13 cellular contexts compared by ENCODE assay signal in the genomic region with DNA sequence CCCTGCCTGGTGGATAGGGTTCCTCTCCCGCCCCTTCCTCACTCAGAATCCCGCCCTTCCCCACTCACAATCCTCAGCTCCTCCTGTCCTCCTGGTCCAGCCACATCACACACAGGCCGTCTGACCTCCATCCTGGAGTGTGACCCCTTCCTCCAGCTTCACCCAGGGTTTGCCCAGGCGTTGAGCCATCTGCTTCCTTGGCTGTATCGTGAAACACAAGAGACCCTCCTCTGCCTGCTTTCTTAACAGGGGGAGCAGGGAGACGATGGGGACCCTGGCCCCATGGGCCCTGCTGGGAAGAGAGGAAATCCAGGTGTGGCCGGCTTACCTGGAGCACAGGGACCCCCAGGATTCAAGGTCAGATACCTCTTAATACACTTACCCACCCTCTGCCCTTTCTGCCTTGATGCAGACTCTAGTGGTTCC. TPM values are rescaled to one million over a fixed set of nuclear protein-coding genes. Genes with fewer than 3 reads are reported as not detected.
DNase-seq lines count a peak whose midpoint lies in the region; ATAC-seq and TF ChIP-seq lines count a peak whose summit lies in the region.
"Had no signal": no experiment of that assay in that cellular context is flagged by ENCODE, and none has a peak within 500 bp of the region (broad histone marks: within the 10 kb centered on the region; RNA-seq: fewer than 3 reads in every experiment).

No MANE protein-coding gene starts in this region.

- H3K4me1 Mint-ChIP-seq in activated CD4-positive, alpha-beta T cell treated with anti-CD3 and anti-CD28 coated beads, Interleukin-2, amount 10 ng/mL, durations not matched to agents 7 days and 5 days: peaks cover 4% of the 10 kb centered on the region

- H3K9me3 ChIP-seq in body of pancreas (no peaks in the 10 kb centered on the region), left lung (peaks cover 0 to 11% of the 10 kb centered on the region in 2 donors), spleen (peaks cover 0 to 16% (median 15%) of the 10 kb centered on the region in 8 donors)

- peak overlapping the region; percentile 57 for H3K27ac Mint-ChIP-seq in activated CD4-positive, alpha-beta T cell treated with anti-CD3 and anti-CD28 coated beads, Interleukin-2, amount 10 ng/mL, durations not matched to agents 7 days and 5 days
- H3K27ac Mint-ChIP-seq: activated CD4-positive, alpha-beta T cell treated with anti-CD3 and anti-CD28 coated beads, Interleukin-2, amount 10 ng/mL, durations not matched to agents 24 days and 14 days had no signal

- TF ChIP-seq POLR2A in body of pancreas (IDR thresholded peaks at IDR 0.05): no peak
- TF ChIP-seq POLR2A in spleen (IDR thresholded peaks at IDR 0.05): no peak

- H3K36me3 ChIP-seq in body of pancreas (replicated peaks in 1 of 2; ENCODE audit: insufficient read depth in 1 of 2, low read depth in 2 of 2) (peaks cover 0 to 2% of the 10 kb centered on the region in 2 donors), left lung (peaks cover 3 to 7% of the 10 kb centered on the region in 2 donors), spleen (no peaks in the 10 kb centered on the region)
- H3K36me3 ChIP-seq: breast epithelium had no signal

- WGBS in body of pancreas, 2 donors: 65 to 69% methylated on average over 7 of the region's 7 CpGs
- WGBS in spleen, 5 donors: 66 to 77% (median 68%) methylated on average over 7 of the region's 7 CpGs

- peak; percentile 15 for ATAC-seq in body of pancreas
- ATAC-seq in left lung: peak; percentile 15
- no peak for ATAC-seq in HG02798 (IDR thresholded peaks at IDR 0.05; ENCODE audit: poor library complexity, unreplicated experiment)

- CTCF ChIA-PET in activated CD4-positive, alpha-beta T cell treated with anti-CD3 and anti-CD28 coated beads, Interleukin-2, amount 10 ng/mL, durations not matched to agents 7 days and 5 days (lab: Charles Lee): interaction anchor here (0.7 to 1.9 kb wide), 18 partner anchors 17 to 338 kb away, joined by 3 to 18 read pairs (median 3); no protein-coding TSS in a partner anchor

- no peak for DNase-seq in activated CD4-positive, alpha-beta T cell treated with anti-CD3 and anti-CD28 coated beads, Interleukin-2, amount 10 ng/mL, durations not matched to agents 7 days and 5 days
- no peak for DNase-seq in activated CD4-positive, alpha-beta T cell treated with anti-CD3 and anti-CD28 coated beads, Interleukin-2, amount 50 U/mL, for 48 hours
- peak in 3 of 4 donors; percentile 1 to 8 (median 8) for DNase-seq in body of pancreas
- peak; percentile 28 to 42 for DNase-seq in left lung
- peak; percentile 59 for DNase-seq in spleen
- no peak for DNase-seq in amygdala (lab: John Stamatoyannopoulos, UW)
- DNase-seq in stimulated activated CD4-positive, alpha-beta T cell treated with anti-CD3 and anti-CD28 coated beads, Interleukin-2, amount 100 ng/mL, for 24 hours: no peak
- DNase-seq: activated gamma-delta T cell had no signal

- H3K4me3 ChIP-seq in body of pancreas (no peak overlapping the region), left lung (no peak overlapping the region), spleen (no peak overlapping the region)
- H3K4me3 ChIP-seq: breast epithelium, tibial artery had no signal

- H3K27ac ChIP-seq in body of pancreas (no peak overlapping the region), left lung (no peak overlapping the region), spleen (no peak overlapping the region)
- H3K27ac ChIP-seq: breast epithelium, foreskin keratinocyte, tibial artery had no signal

- H3K4me1 ChIP-seq in body of pancreas: peaks cover 8% of the 10 kb centered on the region
- no peaks in the 10 kb centered on the region for H3K4me1 ChIP-seq in left lung
- H3K4me1 ChIP-seq in spleen: peaks cover 0 to 15% (median 4%) of the 10 kb centered on the region in 6 donors
- H3K4me1 ChIP-seq: breast epithelium had no signal

- peaks cover 11% of the 10 kb centered on the region for H3K9me3 Mint-ChIP-seq in activated CD4-positive, alpha-beta T cell treated with anti-CD3 and anti-CD28 coated beads, Interleukin-2, amount 10 ng/mL, durations not matched to agents 7 days and 5 days

- TF ChIP-seq CTCF in body of pancreas (IDR thresholded peaks at IDR 0.05): no peak
- no peak for TF ChIP-seq CTCF in left lung (IDR thresholded peaks at IDR 0.05)
- TF ChIP-seq CTCF in spleen (IDR thresholded peaks at IDR 0.05 in 8 of 11, conservative IDR thresholded peaks at IDR 0.05 in 3 of 11): no peak

- intact Hi-C loops in body of pancreas (cut with DNase I) (loop anchor here (5.0 kb wide), 1 partner anchor 183 kb away; no protein-coding TSS in a partner anchor), left lung (cut with DNase I) (loop anchor here in 1 of 2 donors (5.0 kb wide), 1 partner anchor 183 kb away; no protein-coding TSS in a partner anchor), spleen (cut with DNase I; ENCODE audit: low total_unique reads) (loop anchor here (10.0 kb wide), 1 partner anchor 206 kb away; no protein-coding TSS in a partner anchor)

- H3K27me3 ChIP-seq in body of pancreas: no peaks in the 10 kb centered on the region
- peaks cover 0 to 14% of the 10 kb centered on the region in 2 donors for H3K27me3 ChIP-seq in left lung
- H3K27me3 ChIP-seq in spleen (replicated peaks in 1 of 7): peaks cover 0 to 12% (median 0%) of the 10 kb centered on the region in 7 donors
- H3K27me3 ChIP-seq: breast epithelium, foreskin keratinocyte, tibial artery had no signal

- POLR2A ChIA-PET in activated CD4-positive, alpha-beta T cell treated with anti-CD3 and anti-CD28 coated beads, Interleukin-2, amount 10 ng/mL, durations not matched to agents 7 days and 5 days (lab: Charles Lee): no interaction called here

- H3K27me3 Mint-ChIP-seq in activated CD4-positive, alpha-beta T cell treated with anti-CD3 and anti-CD28 coated beads, Interleukin-2, amount 10 ng/mL, durations not matched to agents 7 days and 5 days: no peaks in the 10 kb centered on the region

- H3K4me3 Mint-ChIP-seq in activated CD4-positive, alpha-beta T cell treated with anti-CD3 and anti-CD28 coated beads, Interleukin-2, amount 10 ng/mL, durations not matched to agents 7 days and 5 days: no peak overlapping the region
- H3K4me3 Mint-ChIP-seq: activated CD4-positive, alpha-beta T cell treated with anti-CD3 and anti-CD28 coated beads, Interleukin-2, amount 10 ng/mL, durations not matched to agents 24 days and 14 days had no signal

- H3K36me3 Mint-ChIP-seq in activated CD4-positive, alpha-beta T cell treated with anti-CD3 and anti-CD28 coated beads, Interleukin-2, amount 10 ng/mL, durations not matched to agents 7 days and 5 days (ENCODE audit: low read depth): no peaks in the 10 kb centered on the region

RNA-seq across cellular contexts. Expression of a gene that starts 32.3 kb away (rescaled TPM):
- total RNA-seq in activated CD4-positive, alpha-beta T cell treated with anti-CD3 and anti-CD28 coated beads, Interleukin-2, amount 10 ng/mL, durations not matched to agents 7 days and 5 days: not detected
- 10 to 100 TPM in 1 of 2 donors, not detected in 1; 43.8 TPM for total RNA-seq in body of pancreas
- 10 to 100 TPM in 1 of 2 donors, 1 to 10 TPM in 1; 6.9 to 87.0 TPM for total RNA-seq in left lung
- total RNA-seq in spleen: 10 to 100 TPM in 2 of 7 donors, 1 to 10 TPM in 4, under 1 TPM in 1; 0.95 to 13.6 (median 6.2) TPM
- 1 to 10 TPM in 2 of 3 donors, under 1 TPM in 1; 0.99 to 2.0 (median 1.7) TPM for polyA plus RNA-seq in spleen
- total RNA-seq: activated CD4-positive, alpha-beta T cell treated with anti-CD3 and anti-CD28 coated beads, Interleukin-2, amount 10 ng/mL, durations not matched to agents 24 days and 14 days; foreskin keratinocyte had no signal
- polyA plus RNA-seq: foreskin keratinocyte had no signal

RNA-seq across cellular contexts. Expression of a gene that starts 39.1 kb away (rescaled TPM):
- total RNA-seq in activated CD4-positive, alpha-beta T cell treated with anti-CD3 and anti-CD28 coated beads, Interleukin-2, amount 10 ng/mL, durations not matched to agents 7 days and 5 days: not detected
- not detected for total RNA-seq in body of pancreas
- 10 to 100 TPM in 1 of 2 donors, 1 to 10 TPM in 1; 3.4 to 29.9 TPM for total RNA-seq in left lung
- under 1 TPM in 2 of 7 donors, not detected in 5; 0.57 to 0.93 TPM for total RNA-seq in spleen
- under 1 TPM in 2 of 3 donors, not detected in 1; 0.13 to 0.18 TPM for polyA plus RNA-seq in spleen
- total RNA-seq: activated CD4-positive, alpha-beta T cell treated with anti-CD3 and anti-CD28 coated beads, Interleukin-2, amount 10 ng/mL, durations not matched to agents 24 days and 14 days; foreskin keratinocyte had no signal
- polyA plus RNA-seq: foreskin keratinocyte had no signal

Comparison
In these comparisons a context has a peak if more than half of its experiments do, and no peak if none do; other contexts are left out.
1. DNase-seq: peak in body of pancreas (3 of 4), left lung (2 of 2) and spleen (single experiment); none in activated CD4-positive, alpha-beta T cell treated with anti-CD3 and anti-CD28 coated beads, Interleukin-2, amount 10 ng/mL, durations not matched to agents 7 days and 5 days (single experiment), activated CD4-positive, alpha-beta T cell treated with anti-CD3 and anti-CD28 coated beads, Interleukin-2, amount 50 U/mL, for 48 hours (0 of 2), amygdala (0 of 56) and stimulated activated CD4-positive, alpha-beta T cell treated with anti-CD3 and anti-CD28 coated beads, Interleukin-2, amount 100 ng/mL, for 24 hours (0 of 2).